In genomic region chr2:62208758-62209114, GRCh38 we compare ENCODE assay signal across 16 cellular contexts. TPM values are rescaled to one million over a fixed set of nuclear protein-coding genes. Genes with fewer than 3 reads are reported as not detected.
A peak's percentile ranks its signal among the peaks of the same experiment; 100 is the strongest.
DNase-seq lines count a peak whose midpoint lies in the region; ATAC-seq and TF ChIP-seq lines count a peak whose summit lies in the region.
"Had no signal": no experiment of that assay in that cellular context is flagged by ENCODE, and none has a peak within 500 bp of the region (broad histone marks: within the 10 kb centered on the region; RNA-seq: fewer than 3 reads in every experiment).

No MANE protein-coding gene starts in this region.

- peaks cover 67% of the 10 kb centered on the region for H3K36me3 Mint-ChIP-seq in activated CD8-positive, alpha-beta T cell treated with anti-CD3 and anti-CD28 coated beads for 36 hours (ENCODE audit: low read depth)
- peaks cover 26% of the 10 kb centered on the region for H3K36me3 Mint-ChIP-seq in central memory CD8-positive, alpha-beta T cell (ENCODE audit: insufficient read depth)

- H3K27ac Mint-ChIP-seq in activated CD8-positive, alpha-beta T cell treated with anti-CD3 and anti-CD28 coated beads for 36 hours = peak overlapping the region; percentile 82
- peak overlapping the region; percentile 88 for H3K27ac Mint-ChIP-seq in central memory CD8-positive, alpha-beta T cell (ENCODE audit: low read depth)

- TF ChIP-seq CTCF in activated CD8-positive, alpha-beta T cell treated with anti-CD3 and anti-CD28 coated beads for 36 hours (IDR thresholded peaks at IDR 0.05) = no peak

- peak; percentile 69 for DNase-seq in activated gamma-delta T cell treated with Interleukin-2 at 50 U/mL for 16 hours
- no peak for DNase-seq in activated gamma-delta T cell (lab: John Stamatoyannopoulos, UW)
- peak; percentile 79 for DNase-seq in activated CD8-positive, alpha-beta T cell treated with anti-CD3 and anti-CD28 coated beads for 36 hours
- peak in 1 of 2 donors; percentile 74 for DNase-seq in central memory CD8-positive, alpha-beta T cell (ENCODE audit: low spot score in 2 of 2)
- DNase-seq in stimulated activated CD8-positive, alpha-beta memory T cell treated with anti-CD3 and anti-CD28 coated beads, Interleukin-4, amount 100 ng/mL, for 4 hours (ENCODE audit: low read depth in 2 of 2, low spot score in 1 of 2) = peak; percentile 22 to 44
- DNase-seq in EL = no peak
- no peak for DNase-seq in COR-L47 (lab: John Stamatoyannopoulos, UW)
- DNase-seq in DMS 273 (lab: John Stamatoyannopoulos, UW; ENCODE audit: unreplicated experiment) = no peak
- DNase-seq: HCEC 1CT, mesenchymal stem cell, NCI-H1930, NCI-H524 treated with DMSO at 0.1 percent for 48 hours, occipital lobe, spleen, T-helper 9 cell, transverse colon had no signal

- intact Hi-C loops in activated CD8-positive, alpha-beta T cell treated with anti-CD3 and anti-CD28 coated beads for 36 hours (cut with micrococcal nuclease) = no loop called here

- CTCF ChIA-PET in activated CD8-positive, alpha-beta T cell treated with anti-CD3 and anti-CD28 coated beads for 36 hours (lab: Charles Lee) = interaction anchor here (3.0 kb wide), 1 partner anchor 8 kb away, joined by 12 read pairs; no protein-coding TSS in a partner anchor

- peaks cover 92% of the 10 kb centered on the region for H3K4me1 Mint-ChIP-seq in activated CD8-positive, alpha-beta T cell treated with anti-CD3 and anti-CD28 coated beads for 36 hours (ENCODE audit: low read depth)
- peaks cover 92% of the 10 kb centered on the region for H3K4me1 Mint-ChIP-seq in central memory CD8-positive, alpha-beta T cell

- peak; percentile 80 for ATAC-seq in activated CD8-positive, alpha-beta T cell treated with anti-CD3 and anti-CD28 coated beads for 36 hours
- ATAC-seq in central memory CD8-positive, alpha-beta T cell (replicated peaks; ENCODE audit: extremely low read depth, poor library complexity, severe bottlenecking) = peak; percentile 91

- H3K4me3 Mint-ChIP-seq in activated CD8-positive, alpha-beta T cell treated with anti-CD3 and anti-CD28 coated beads for 36 hours = no peak overlapping the region
- H3K4me3 Mint-ChIP-seq in central memory CD8-positive, alpha-beta T cell = peak overlapping the region; percentile 55

- no peaks in the 10 kb centered on the region for H3K27me3 Mint-ChIP-seq in activated CD8-positive, alpha-beta T cell treated with anti-CD3 and anti-CD28 coated beads for 36 hours
- no peaks in the 10 kb centered on the region for H3K27me3 Mint-ChIP-seq in central memory CD8-positive, alpha-beta T cell

- POLR2A ChIA-PET in activated CD8-positive, alpha-beta T cell treated with anti-CD3 and anti-CD28 coated beads for 36 hours (lab: Charles Lee) = interaction anchor here (1.2 to 4.9 kb wide), 5 partner anchors 9 to 97 kb away, joined by 3 to 37 read pairs (median 6); no protein-coding TSS in a partner anchor

- peaks cover 16% of the 10 kb centered on the region for H3K9me3 Mint-ChIP-seq in activated CD8-positive, alpha-beta T cell treated with anti-CD3 and anti-CD28 coated beads for 36 hours
- no peaks in the 10 kb centered on the region for H3K9me3 Mint-ChIP-seq in central memory CD8-positive, alpha-beta T cell

RNA-seq across cellular contexts. Expression of gene B3GNT2, which starts 12.8 kb away (rescaled TPM):
- total RNA-seq in activated CD8-positive, alpha-beta T cell treated with anti-CD3 and anti-CD28 coated beads for 36 hours = 10 to 100 TPM; 44.3 to 45.5 TPM

Comparison
In these comparisons a context has a peak if more than half of its experiments do, and no peak if none do; other contexts are left out.
1. DNase-seq: peak in activated gamma-delta T cell treated with Interleukin-2 at 50 U/mL for 16 hours (single experiment), activated CD8-positive, alpha-beta T cell treated with anti-CD3 and anti-CD28 coated beads for 36 hours (single experiment) and stimulated activated CD8-positive, alpha-beta memory T cell treated with anti-CD3 and anti-CD28 coated beads, Interleukin-4, amount 100 ng/mL, for 4 hours (2 of 2); none in activated gamma-delta T cell (single experiment), EL (single experiment), COR-L47 (single experiment) and DMS 273 (single experiment).